In genomic region chr13:45368571-45368970, GRCh38 we compare ENCODE assay signal across 10 cellular contexts. TPM values are rescaled to one million over a fixed set of nuclear protein-coding genes. Genes with fewer than 3 reads are reported as not detected.
DNase-seq lines count a peak whose midpoint lies in the region; ATAC-seq, FAIRE-seq and TF ChIP-seq lines count a peak whose summit lies in the region.
"Had no signal": no experiment of that assay in that cellular context is flagged by ENCODE, and none has a peak within 500 bp of the region (broad histone marks: within the 10 kb centered on the region; RNA-seq: fewer than 3 reads in every experiment).

No MANE protein-coding gene starts in this region.

- H3K9me1 ChIP-seq in keratinocyte (ENCODE audit: control insufficient read depth, extremely low read depth, insufficient read depth, low read length) = no peaks in the 10 kb centered on the region

- no peaks in the 10 kb centered on the region for H3K9me3 ChIP-seq in keratinocyte (ENCODE audit: control insufficient read depth, low read depth, low read length)
- no peaks in the 10 kb centered on the region for H3K9me3 ChIP-seq in WERI-Rb-1 (ENCODE audit: severe bottlenecking)
- H3K9me3 ChIP-seq: neutrophil had no signal

- peak overlapping the region; percentile 66 for H2AFZ ChIP-seq in keratinocyte (ENCODE audit: control insufficient read depth, low read length)

- no peak for TF ChIP-seq CTCF in keratinocyte (optimal IDR thresholded peaks at IDR 0.05 in 1 of 3, IDR thresholded peaks at IDR 0.05 in 1 of 3, conservative IDR thresholded peaks at IDR 0.05 in 1 of 3; ENCODE audit: extremely low read depth in 1 of 3, insufficient read depth in 2 of 3, low read length in 3 of 3)
- TF ChIP-seq CTCF in WERI-Rb-1 (IDR thresholded peaks at IDR 0.05; ENCODE audit: low read depth, low read length) = no peak

- dilution Hi-C loops in keratinocyte (cut with MboI; ENCODE audit: extremely low pct_ligation_motif_present, low sequenced_read_pairs) = no loop called here

- H3K36me3 Mint-ChIP-seq in stimulated activated naive CD8-positive, alpha-beta T cell treated with anti-CD3 and anti-CD28 coated beads, Interleukin-15, Interleukin-2, amounts not matched to agents 100 ng/mL and 50 ng/mL, for 24 hours (ENCODE audit: low read depth) = peaks cover 31% of the 10 kb centered on the region
- H3K36me3 Mint-ChIP-seq in activated T-helper 17 cell treated with anti-CD3 and anti-CD28 coated beads, Interleukin-2, amount 50 U/mL, for 72 hours (ENCODE audit: low read depth) = peaks cover 31% of the 10 kb centered on the region

- H3K4me2 ChIP-seq in keratinocyte (ENCODE audit: control insufficient read depth, extremely low read depth, insufficient read depth, low read depth, low read length) = peak overlapping the region; percentile 40

- ATAC-seq in stimulated activated naive CD8-positive, alpha-beta T cell treated with anti-CD3 and anti-CD28 coated beads, Interleukin-15, Interleukin-2, amounts not matched to agents 100 U/mL and 50 U/mL, for 24 hours = no peak
- ATAC-seq in activated T-helper 17 cell treated with anti-CD3 and anti-CD28 coated beads, Interleukin-2, amount 50 U/mL, for 72 hours (replicated peaks) = no peak
- ATAC-seq in HG03521 (IDR thresholded peaks at IDR 0.05; ENCODE audit: unreplicated experiment) = no peak
- ATAC-seq in HG03565 (IDR thresholded peaks at IDR 0.05; ENCODE audit: unreplicated experiment) = no peak

- H3K27ac ChIP-seq in keratinocyte (ENCODE audit: control insufficient read depth, insufficient read depth, low read length) = peak overlapping the region; percentile 84
- H3K27ac ChIP-seq in WERI-Rb-1 = no peak overlapping the region
- H3K27ac ChIP-seq: neutrophil had no signal

- H3K9ac ChIP-seq in keratinocyte (ENCODE audit: control insufficient read depth, extremely low read depth, insufficient read depth, low read length) = peak overlapping the region; percentile 35

- peak overlapping the region; percentile 95 for H3K27ac Mint-ChIP-seq in stimulated activated naive CD8-positive, alpha-beta T cell treated with anti-CD3 and anti-CD28 coated beads, Interleukin-15, Interleukin-2, amounts not matched to agents 100 ng/mL and 50 ng/mL, for 24 hours
- peak overlapping the region; percentile 91 for H3K27ac Mint-ChIP-seq in activated T-helper 17 cell treated with anti-CD3 and anti-CD28 coated beads, Interleukin-2, amount 50 U/mL, for 72 hours

- no peak for DNase-seq in stimulated activated naive CD8-positive, alpha-beta T cell treated with anti-CD3 and anti-CD28 coated beads, Interleukin-15, Interleukin-2, amounts not matched to agents 100 U/mL and 50 U/mL, for 24 hours
- DNase-seq in keratinocyte (ENCODE audit: low read depth, low spot score) = no peak
- DNase-seq in activated gamma-delta T cell (lab: John Stamatoyannopoulos, UW) = no peak
- DNase-seq in WERI-Rb-1 = no peak
- DNase-seq: NCI-H345 had no signal

- no peak overlapping the region for H3K4me3 ChIP-seq in keratinocyte (ENCODE audit: control insufficient read depth in 2 of 3, extremely low read depth in 1 of 3, insufficient read depth in 2 of 3, low read depth in 1 of 3, low read length in 3 of 3)
- H3K4me3 ChIP-seq in WERI-Rb-1 (ENCODE audit: low read depth, low read length) = no peak overlapping the region

- H3K27me3 ChIP-seq in keratinocyte (ENCODE audit: control insufficient read depth, extremely low read depth, insufficient read depth, low read length) (no peaks in the 10 kb centered on the region), WERI-Rb-1 (ENCODE audit: insufficient read depth, low read depth, severe bottlenecking) (no peaks in the 10 kb centered on the region)
- H3K27me3 ChIP-seq: neutrophil had no signal

- H3K27me3 Mint-ChIP-seq in stimulated activated naive CD8-positive, alpha-beta T cell treated with anti-CD3 and anti-CD28 coated beads, Interleukin-15, Interleukin-2, amounts not matched to agents 100 ng/mL and 50 ng/mL, for 24 hours = no peaks in the 10 kb centered on the region
- H3K27me3 Mint-ChIP-seq in activated T-helper 17 cell treated with anti-CD3 and anti-CD28 coated beads, Interleukin-2, amount 50 U/mL, for 72 hours = no peaks in the 10 kb centered on the region

- peaks cover 2 to 4% of the 10 kb centered on the region in 2 experiments for H3K36me3 ChIP-seq in keratinocyte (ENCODE audit: control insufficient read depth in 2 of 2, extremely low read depth in 1 of 2, insufficient read depth in 2 of 2, low read length in 2 of 2)
- no peaks in the 10 kb centered on the region for H3K36me3 ChIP-seq in WERI-Rb-1
- H3K36me3 ChIP-seq: neutrophil had no signal

- peaks cover 51% of the 10 kb centered on the region for H3K4me1 Mint-ChIP-seq in stimulated activated naive CD8-positive, alpha-beta T cell treated with anti-CD3 and anti-CD28 coated beads, Interleukin-15, Interleukin-2, amounts not matched to agents 100 ng/mL and 50 ng/mL, for 24 hours (ENCODE audit: low read depth)
- H3K4me1 Mint-ChIP-seq in activated T-helper 17 cell treated with anti-CD3 and anti-CD28 coated beads, Interleukin-2, amount 50 U/mL, for 72 hours = peaks cover 32% of the 10 kb centered on the region

- no peaks in the 10 kb centered on the region for H3K79me2 ChIP-seq in keratinocyte (ENCODE audit: control insufficient read depth, insufficient read depth, low read length)

- H3K4me1 ChIP-seq in keratinocyte (ENCODE audit: control insufficient read depth, extremely low read depth, insufficient read depth, low read length) = peaks cover 31% of the 10 kb centered on the region

- H3K4me3 Mint-ChIP-seq in stimulated activated naive CD8-positive, alpha-beta T cell treated with anti-CD3 and anti-CD28 coated beads, Interleukin-15, Interleukin-2, amounts not matched to agents 100 ng/mL and 50 ng/mL, for 24 hours = peak overlapping the region; percentile 21
- H3K4me3 Mint-ChIP-seq in activated T-helper 17 cell treated with anti-CD3 and anti-CD28 coated beads, Interleukin-2, amount 50 U/mL, for 72 hours = peak overlapping the region; percentile 66

- H4K20me1 ChIP-seq in keratinocyte (ENCODE audit: control insufficient read depth, extremely low read depth, insufficient read depth, low read length) = no peaks in the 10 kb centered on the region

- peaks cover 4% of the 10 kb centered on the region for H3K9me3 Mint-ChIP-seq in stimulated activated naive CD8-positive, alpha-beta T cell treated with anti-CD3 and anti-CD28 coated beads, Interleukin-15, Interleukin-2, amounts not matched to agents 100 ng/mL and 50 ng/mL, for 24 hours
- no peaks in the 10 kb centered on the region for H3K9me3 Mint-ChIP-seq in activated T-helper 17 cell treated with anti-CD3 and anti-CD28 coated beads, Interleukin-2, amount 50 U/mL, for 72 hours

- FAIRE-seq in keratinocyte (lab: Jason Lieb, UNC) = peak; percentile 76

RNA-seq across cellular contexts. Expression of gene TPT1, which starts 27.6 kb away (rescaled TPM):
- 1,000 to 10,000 TPM; 3,139 to 4,606 TPM for total RNA-seq in activated T-helper 17 cell treated with anti-CD3 and anti-CD28 coated beads, Interleukin-2, amount 50 U/mL, for 72 hours
- polyA plus RNA-seq in keratinocyte = 3,409 to 8,174 TPM (median 5,358 TPM) in 3 replicates
- polyA plus RNA-seq in keratinocyte (2011; ENCODE audit: low read depth) = 7,356 TPM
- polyA plus RNA-seq in keratinocyte (2011; cell fraction: cytosol; rRNA removed) = 5,519 and 7,789 TPM in 2 replicates
- polyA plus RNA-seq in keratinocyte (2011; cell fraction: nucleus; rRNA removed) = 862 and 1,110 TPM in 2 replicates
- polyA plus RNA-seq in keratinocyte (2012; ENCODE audit: low replicate concordance) = 3,680 and 8,566 TPM in 2 replicates
- 719 to 1,720 TPM (median 1,132 TPM) in 3 replicates for polyA minus RNA-seq in keratinocyte
- 1,849 TPM for polyA minus RNA-seq in keratinocyte (2011; cell fraction: cytosol; rRNA and poly(A)+ RNA removed)
- polyA minus RNA-seq in keratinocyte (2011; cell fraction: nucleus; rRNA and poly(A)+ RNA removed) = 199 and 344 TPM in 2 replicates

RNA-seq across cellular contexts. Expression of gene SLC25A30, which starts 49.6 kb away (rescaled TPM):
- total RNA-seq in activated T-helper 17 cell treated with anti-CD3 and anti-CD28 coated beads, Interleukin-2, amount 50 U/mL, for 72 hours = 10 to 100 TPM; 13.6 to 20.5 TPM
- polyA plus RNA-seq in keratinocyte = 21.4 to 26.8 TPM (median 24.5 TPM) in 3 replicates
- 20.1 TPM for polyA plus RNA-seq in keratinocyte (2011; ENCODE audit: low read depth)
- 18.5 and 29.4 TPM in 2 replicates for polyA plus RNA-seq in keratinocyte (2011; cell fraction: cytosol; rRNA removed)
- polyA plus RNA-seq in keratinocyte (2011; cell fraction: nucleus; rRNA removed) = 20.8 and 21.6 TPM in 2 replicates
- 10.6 and 19.4 TPM in 2 replicates for polyA plus RNA-seq in keratinocyte (2012; ENCODE audit: low replicate concordance)
- polyA minus RNA-seq in keratinocyte = 26.0 to 49.0 TPM (median 46.0 TPM) in 3 replicates
- polyA minus RNA-seq in keratinocyte (2011; cell fraction: cytosol; rRNA and poly(A)+ RNA removed) = 19.0 TPM
- 11.8 and 33.2 TPM in 2 replicates for polyA minus RNA-seq in keratinocyte (2011; cell fraction: nucleus; rRNA and poly(A)+ RNA removed)
